Comparison of ENCODE assay signal across 14 cellular contexts in the genomic region with DNA sequence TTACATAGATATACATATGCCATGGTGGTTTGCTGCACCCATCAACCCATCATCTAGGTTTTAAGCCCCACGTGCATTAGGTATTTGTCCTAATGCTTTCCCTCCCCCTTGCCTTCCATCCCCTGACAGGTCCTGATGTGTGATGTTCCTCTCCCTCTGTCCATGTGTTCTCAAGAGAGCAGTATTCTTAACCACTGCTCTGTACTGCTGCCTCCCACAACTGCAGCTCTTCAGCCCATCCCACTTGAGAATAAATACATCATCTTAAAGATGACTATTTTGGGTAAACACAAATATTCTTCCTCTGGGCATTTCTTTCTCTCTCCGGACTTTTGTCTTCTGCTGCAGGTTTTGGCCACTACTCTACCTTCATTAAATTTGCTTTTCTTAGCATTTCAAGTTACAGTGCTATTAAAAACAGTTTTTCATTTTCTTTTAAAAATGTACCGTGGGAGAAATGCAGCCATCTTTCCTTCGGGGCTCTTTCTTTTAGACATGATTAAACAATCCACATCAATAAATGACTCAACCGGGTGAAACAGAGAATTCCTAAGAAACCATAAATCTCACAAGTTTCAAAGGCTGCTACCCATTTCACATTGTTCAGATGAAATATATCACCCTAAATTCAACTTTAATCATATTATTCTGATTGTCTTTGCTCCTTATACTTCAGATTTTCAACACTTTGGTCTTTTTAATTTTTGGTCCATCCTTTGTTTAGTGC.
DNase-seq lines count a peak whose midpoint lies in the region; ATAC-seq and TF ChIP-seq lines count a peak whose summit lies in the region.
"Had no signal": no experiment of that assay in that cellular context is flagged by ENCODE, and none has a peak within 500 bp of the region (broad histone marks: within the 10 kb centered on the region; RNA-seq: fewer than 3 reads in every experiment).

No MANE protein-coding gene starts in this region.

- H3K36me3 Mint-ChIP-seq in nephron progenitor cell (ENCODE audit: low read depth), result no peaks in the 10 kb centered on the region
- H3K36me3 Mint-ChIP-seq: CD14-positive monocyte had no signal

- no peaks in the 10 kb centered on the region for H3K27me3 Mint-ChIP-seq in nephron progenitor cell (ENCODE audit: low read depth, poor library complexity)

- intact Hi-C loops in PC-3 (cut with micrococcal nuclease), result loop anchor here (5.0 kb wide), 1 partner anchor 323 kb away; the partner anchor contains the start of gene GALNT13

- TF ChIP-seq CTCF in PC-3 (conservative IDR thresholded peaks at IDR 0.05; ENCODE audit: low read depth, low read length) (no peak), astrocyte of the spinal cord (IDR thresholded peaks at IDR 0.05; ENCODE audit: low read depth, low read length) (no peak), nephron progenitor cell (IDR thresholded peaks at IDR 0.05) (no peak)

- in situ Hi-C loops in astrocyte of the spinal cord (cut with HindIII; ENCODE audit: low sequenced_read_pairs), result no loop called here

- H3K9me2 ChIP-seq in PC-3 (replicated peaks; ENCODE audit: low read length), result no peaks in the 10 kb centered on the region

- no peaks in the 10 kb centered on the region for H3K36me3 ChIP-seq in PC-3 (ENCODE audit: low read depth, low read length)

- H2AFZ ChIP-seq in PC-3 (ENCODE audit: low read length), result no peak overlapping the region

- peak; percentile 81 for ATAC-seq in PC-3

- H3K4me1 Mint-ChIP-seq in nephron progenitor cell, result no peaks in the 10 kb centered on the region

- H3F3A ChIP-seq in PC-3 (ENCODE audit: low read length, unreplicated experiment), result no peaks in the 10 kb centered on the region

- no TSS peak for BruUV-seq in PC-3 (replicated peaks; lab: Mats Ljungman, UMichigan)

- no peak overlapping the region for H3K9ac ChIP-seq in PC-3 (ENCODE audit: low read length)

- no peaks in the 10 kb centered on the region for H3K9me3 Mint-ChIP-seq in nephron progenitor cell

- H3K4me2 ChIP-seq in PC-3 (ENCODE audit: low read length), result peak overlapping the region; percentile 12; the same call in 1 of the 2 replicates

- POLR2A ChIA-PET in PC-3 (lab: Charles Lee; ENCODE audit: unreplicated experiment), result interaction anchor here (0.6 kb wide), 1 partner anchor 783 kb away, joined by 3 read pairs; no protein-coding TSS in a partner anchor

- H3K4me3 Mint-ChIP-seq in nephron progenitor cell, result no peak overlapping the region
- H3K4me3 Mint-ChIP-seq: CD14-positive monocyte had no signal

- CTCF ChIA-PET in PC-3 (lab: Charles Lee), result no interaction called here

- H3K9me3 ChIP-seq in PC-3 (ENCODE audit: low read length), result no peaks in the 10 kb centered on the region

- H3K4me3 ChIP-seq in PC-3 (ENCODE audit: low read length), result no peak overlapping the region
- no peak overlapping the region for H3K4me3 ChIP-seq in astrocyte of the spinal cord (ENCODE audit: low read depth, low read length)

- H3K4me1 ChIP-seq in PC-3 (ENCODE audit: insufficient read depth, low read length), result no peaks in the 10 kb centered on the region

- H3K27ac ChIP-seq in PC-3 (ENCODE audit: low read length), result peak overlapping the region; percentile 52

- DNase-seq in GM04504 (ENCODE audit: low read depth) (peak; percentile 10), PC-3 (peak; percentile 6), astrocyte of the spinal cord (ENCODE audit: low read depth, low spot score) (peak; percentile 12), nephron progenitor cell (no peak), dedifferentiated amniotic fluid mesenchymal stem cell (ENCODE audit: extremely low spot score) (no peak), NCI-H748 (lab: John Stamatoyannopoulos, UW; ENCODE audit: unreplicated experiment) (no peak), T-helper 9 cell (no peak), NCI-H1105 treated with DMSO at 0.1 percent for 48 hours (lab: John Stamatoyannopoulos, UW) (no peak)
- DNase-seq: ACHN, DND-41, NCI-H1092 treated with DMSO at 0.1 percent for 48 hours, NCI-H510A, SW 1271 had no signal

- no peaks in the 10 kb centered on the region for H3K27me3 ChIP-seq in PC-3 (ENCODE audit: low read length)

- no peaks in the 10 kb centered on the region for H4K20me1 ChIP-seq in PC-3 (ENCODE audit: low read length)

- no peaks in the 10 kb centered on the region for H3K79me2 ChIP-seq in PC-3 (ENCODE audit: low read length)

- peak overlapping the region; percentile 43 for H3K27ac Mint-ChIP-seq in nephron progenitor cell
- H3K27ac Mint-ChIP-seq: CD14-positive monocyte had no signal

Comparison
In these comparisons a context has a peak if more than half of its experiments do, and no peak if none do; other contexts are left out.
1. DNase-seq: peak in GM04504 (single experiment), PC-3 (single experiment) and astrocyte of the spinal cord (single experiment); none in nephron progenitor cell (single experiment), dedifferentiated amniotic fluid mesenchymal stem cell (single experiment), NCI-H748 (single experiment), T-helper 9 cell (single experiment) and NCI-H1105 treated with DMSO at 0.1 percent for 48 hours (single experiment).